In genomic region chr19:1016647-1017114, GRCh38 we compare ENCODE assay signal across 8 cellular contexts. TPM values are rescaled to one million over a fixed set of nuclear protein-coding genes. Genes with fewer than 3 reads are reported as not detected.
DNase-seq lines count a peak whose midpoint lies in the region; ATAC-seq, FAIRE-seq and TF ChIP-seq lines count a peak whose summit lies in the region.

No MANE protein-coding gene starts in this region.

- WGBS in HUES64 = 74% methylated on average over 12 of the region's 12 CpGs

- H3K27ac ChIP-seq in HUES64 (ENCODE audit: low read depth, low read length) (peak overlapping the region; percentile 64; the same call in 1 of the 2 replicates), coronary artery (peak overlapping the region in 1 of 2 donors; percentile 69)

- H3K4me3 ChIP-seq in HUES64 (ENCODE audit: low read length) (no peak overlapping the region), coronary artery (peak overlapping the region; percentile 49), mucosa of stomach (ENCODE audit: low read length) (peak overlapping the region; percentile 8)

- peak; percentile 55 for DNase-seq in AG08395 (ENCODE audit: low spot score)
- no peak for DNase-seq in coronary artery (ENCODE audit: low spot score)
- no peak for DNase-seq in NCI-H2227 treated with DMSO at 0.1 percent for 48 hours (lab: John Stamatoyannopoulos, UW)
- no peak for DNase-seq in frontal cortex (ENCODE audit: low spot score in 2 of 2)

- FAIRE-seq in frontal cortex (lab: Jason Lieb, UNC) = no peak

- TF ChIP-seq CTCF in coronary artery (IDR thresholded peaks at IDR 0.05) = no peak

- H3K36me3 ChIP-seq in HUES64 (ENCODE audit: insufficient read depth, low read length) (peaks cover 31% of the 10 kb centered on the region), mucosa of stomach (ENCODE audit: control insufficient read depth, insufficient read depth, low read length) (peaks cover 4% of the 10 kb centered on the region)

- no peak overlapping the region for H3K9ac ChIP-seq in HUES64 (ENCODE audit: low read depth, low read length)
- H3K9ac ChIP-seq in mucosa of stomach (ENCODE audit: low read length) = peak overlapping the region; percentile 55

- H3K4me1 ChIP-seq in HUES64 (ENCODE audit: insufficient read depth, low read length) (peaks cover 14% of the 10 kb centered on the region; the same call in 1 of the 2 replicates), mucosa of stomach (ENCODE audit: control insufficient read depth, insufficient read depth, low read length) (peaks cover 55% of the 10 kb centered on the region)

- H3K27me3 ChIP-seq in HUES64 (ENCODE audit: insufficient read depth, low read length) (no peaks in the 10 kb centered on the region), mucosa of stomach (ENCODE audit: control insufficient read depth, insufficient read depth, low read length) (no peaks in the 10 kb centered on the region)

- no peaks in the 10 kb centered on the region for H3K9me3 ChIP-seq in HUES64 (ENCODE audit: insufficient read depth, low read depth, low read length)
- no peaks in the 10 kb centered on the region for H3K9me3 ChIP-seq in mucosa of stomach (ENCODE audit: control insufficient read depth, low read length)

- no peak for ATAC-seq in GM19351 (IDR thresholded peaks at IDR 0.05; ENCODE audit: unreplicated experiment)
- ATAC-seq in GM21723 (IDR thresholded peaks at IDR 0.05; ENCODE audit: unreplicated experiment) = no peak

RNA-seq across cellular contexts. Expression of gene TMEM259, which starts 4.2 kb away (rescaled TPM):
- 77.5 TPM for polyA plus RNA-seq in HUES64 (2013, experiment 1 of 2)
- polyA plus RNA-seq in HUES64 (2013, experiment 2 of 2) = 85.2 TPM
- 29.3 TPM for total RNA-seq in frontal cortex

RNA-seq across cellular contexts. Expression of gene RNU6-2, which starts 4.6 kb away (rescaled TPM):
- under 0.01 TPM for polyA plus RNA-seq in HUES64 (2013, experiment 1 of 2)
- under 0.01 TPM for polyA plus RNA-seq in HUES64 (2013, experiment 2 of 2)
- total RNA-seq in frontal cortex = not detected

RNA-seq across cellular contexts. Expression of gene CNN2, which starts 9.7 kb away (rescaled TPM):
- 281 TPM for polyA plus RNA-seq in HUES64 (2013, experiment 1 of 2)
- polyA plus RNA-seq in HUES64 (2013, experiment 2 of 2) = 262 TPM
- 8.2 TPM for total RNA-seq in frontal cortex

RNA-seq across cellular contexts. Expression of gene GRIN3B, which starts 16.5 kb away (rescaled TPM):
- polyA plus RNA-seq in HUES64 (2013, experiment 1 of 2) = not detected
- 0.19 TPM for polyA plus RNA-seq in HUES64 (2013, experiment 2 of 2)
- total RNA-seq in frontal cortex = under 0.01 TPM

RNA-seq across cellular contexts. Expression of gene ABCA7, which starts 23.2 kb away (rescaled TPM):
- polyA plus RNA-seq in HUES64 (2013, experiment 1 of 2) = 5.0 TPM
- polyA plus RNA-seq in HUES64 (2013, experiment 2 of 2) = 7.0 TPM
- 2.0 TPM for total RNA-seq in frontal cortex
